ENCODE assay signal across 9 cellular contexts in the genomic region with DNA sequence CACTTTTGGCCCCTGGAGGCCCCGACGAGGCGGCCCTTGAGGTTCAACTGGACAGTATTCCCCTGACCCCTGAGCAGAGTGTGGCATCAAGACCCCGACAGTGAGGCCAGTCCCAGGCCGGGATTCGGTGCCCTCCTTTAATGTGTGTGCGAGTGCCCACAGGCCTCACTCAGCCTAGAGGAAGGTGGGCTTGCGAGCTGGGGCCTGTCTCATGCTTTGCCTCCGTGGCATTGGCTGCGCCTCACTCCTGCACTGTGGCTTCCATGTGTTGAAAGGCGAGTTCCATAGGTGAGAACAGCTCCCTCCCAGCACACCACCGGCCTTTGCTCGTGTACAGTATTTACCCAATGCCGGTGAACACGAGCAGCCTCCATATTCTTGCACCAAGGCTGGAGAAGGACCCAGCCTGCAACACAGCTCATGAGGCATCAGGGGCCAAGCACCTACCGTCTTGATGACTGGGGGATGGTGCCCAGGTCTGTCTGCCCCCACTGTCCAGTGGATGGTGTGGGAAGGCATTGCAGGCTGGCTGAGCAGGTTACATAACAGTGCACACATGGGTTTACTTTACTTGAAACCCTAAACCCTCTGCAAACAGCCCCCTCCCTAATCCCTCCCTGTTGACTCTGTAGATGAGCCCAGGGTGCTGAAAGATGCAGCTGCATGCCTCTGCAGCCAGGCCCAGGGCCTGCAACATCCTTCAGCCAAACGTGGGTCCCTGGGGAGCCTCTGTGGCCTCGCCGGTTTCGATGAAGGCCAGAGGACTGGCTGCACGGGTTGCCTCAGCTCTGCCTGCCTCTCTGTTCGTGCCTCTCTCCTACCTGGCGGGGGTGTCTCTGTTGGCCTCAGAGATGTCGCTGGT.
DNase-seq lines count a peak whose midpoint lies in the region; ATAC-seq, FAIRE-seq and TF ChIP-seq lines count a peak whose summit lies in the region.
"Had no signal": no experiment of that assay in that cellular context is flagged by ENCODE, and none has a peak within 500 bp of the region (broad histone marks: within the 10 kb centered on the region; RNA-seq: fewer than 3 reads in every experiment).

No MANE protein-coding gene starts in this region.

- H3K79me2 ChIP-seq in GM23248 (ENCODE audit: insufficient read depth) = no peaks in the 10 kb centered on the region

- no peak overlapping the region for H3K4me2 ChIP-seq in GM23248 (ENCODE audit: unreplicated experiment)

- H3K4me1 ChIP-seq in GM23248 (ENCODE audit: insufficient read depth) (peaks cover 9% of the 10 kb centered on the region), adipocyte (ENCODE audit: control insufficient read depth, insufficient read depth, low read length) (peaks cover 13% of the 10 kb centered on the region)

- H3K36me3 Mint-ChIP-seq in osteocyte (ENCODE audit: unreplicated experiment) = peaks cover 15% of the 10 kb centered on the region

- no peaks in the 10 kb centered on the region for H3F3A ChIP-seq in GM23248 (ENCODE audit: insufficient read depth)

- H4K20me1 ChIP-seq in GM23248 (ENCODE audit: insufficient read depth) = no peaks in the 10 kb centered on the region

- DNase-seq in Daoy (ENCODE audit: low read depth) (peak; percentile 11), GM23248 (peak; percentile 52), adipocyte (ENCODE audit: low read depth) (peak; percentile 67), osteocyte (ENCODE audit: extremely low spot score, unreplicated experiment) (peak; percentile 85), G401 (ENCODE audit: low spot score) (no peak), H54 (ENCODE audit: insufficient read length, low spot score) (no peak), H4 (ENCODE audit: low spot score) (no peak)

- H3K27me3 Mint-ChIP-seq in osteocyte (ENCODE audit: unreplicated experiment) = no peaks in the 10 kb centered on the region

- in situ Hi-C loops in GM23248 (cut with MboI) (no loop called here), G401 (cut with HindIII; ENCODE audit: low sequenced_read_pairs) (no loop called here)

- FAIRE-seq in H54 (lab: Jason Lieb, UNC) = no peak

- H3K4me1 Mint-ChIP-seq in osteocyte (ENCODE audit: unreplicated experiment) = peaks cover 43% of the 10 kb centered on the region

- no peak for TF ChIP-seq POLR2A in H54 (IDR thresholded peaks at IDR 0.05; ENCODE audit: low read depth, low read length)

- H3K9me3 Mint-ChIP-seq in osteocyte (ENCODE audit: unreplicated experiment) = peaks cover 4% of the 10 kb centered on the region
- H3K9me3 Mint-ChIP-seq: central memory CD8-positive, alpha-beta T cell had no signal

- no peak overlapping the region for H3K4me3 ChIP-seq in GM23248
- no peak overlapping the region for H3K4me3 ChIP-seq in adipocyte (ENCODE audit: low read length)

- H3K27ac ChIP-seq in GM23248 = no peak overlapping the region

- no peaks in the 10 kb centered on the region for H3K27me3 ChIP-seq in GM23248 (replicated peaks; ENCODE audit: insufficient read depth)
- no peaks in the 10 kb centered on the region for H3K27me3 ChIP-seq in adipocyte (replicated peaks; ENCODE audit: control insufficient read depth, insufficient read depth, low read length)

- no peak overlapping the region for H2AFZ ChIP-seq in GM23248

- H3K9me3 ChIP-seq in GM23248 (ENCODE audit: low read depth) (no peaks in the 10 kb centered on the region), adipocyte (ENCODE audit: control insufficient read depth, low read length) (no peaks in the 10 kb centered on the region)

- no peaks in the 10 kb centered on the region for H3K9me2 ChIP-seq in GM23248 (ENCODE audit: insufficient read depth)

- no peak overlapping the region for H3K4me3 Mint-ChIP-seq in osteocyte (ENCODE audit: unreplicated experiment)
- H3K4me3 Mint-ChIP-seq: central memory CD8-positive, alpha-beta T cell had no signal

- TF ChIP-seq CTCF in osteocyte (IDR thresholded peaks at IDR 0.05) = no peak

- no peak for ATAC-seq in HG02938 (IDR thresholded peaks at IDR 0.05; ENCODE audit: unreplicated experiment)

- H3K36me3 ChIP-seq in GM23248 (ENCODE audit: low read depth) (no peaks in the 10 kb centered on the region), adipocyte (ENCODE audit: control insufficient read depth, insufficient read depth, low read length, severe bottlenecking) (no peaks in the 10 kb centered on the region)

- WGBS in GM23248 (ENCODE audit: low coverage in 1 of 2, low lambda C conversion rate in 2 of 2, missing lambda C conversion rate in 2 of 2), 2 experiments = 65 to 68% methylated on average over 22 to 24 of the region's 24 CpGs

- peak overlapping the region; percentile 16 for H3K27ac Mint-ChIP-seq in osteocyte (ENCODE audit: unreplicated experiment)

- no peak overlapping the region for H3K9ac ChIP-seq in GM23248
- H3K9ac ChIP-seq in adipocyte (ENCODE audit: low read length) = no peak overlapping the region

Comparison
In these comparisons a context has a peak if more than half of its experiments do, and no peak if none do; other contexts are left out.
1. DNase-seq: peak in Daoy (single experiment), GM23248 (single experiment), adipocyte (single experiment) and osteocyte (single experiment); none in G401 (single experiment), H54 (single experiment) and H4 (single experiment).